21 cellular contexts compared by ENCODE assay signal in the genomic region with DNA sequence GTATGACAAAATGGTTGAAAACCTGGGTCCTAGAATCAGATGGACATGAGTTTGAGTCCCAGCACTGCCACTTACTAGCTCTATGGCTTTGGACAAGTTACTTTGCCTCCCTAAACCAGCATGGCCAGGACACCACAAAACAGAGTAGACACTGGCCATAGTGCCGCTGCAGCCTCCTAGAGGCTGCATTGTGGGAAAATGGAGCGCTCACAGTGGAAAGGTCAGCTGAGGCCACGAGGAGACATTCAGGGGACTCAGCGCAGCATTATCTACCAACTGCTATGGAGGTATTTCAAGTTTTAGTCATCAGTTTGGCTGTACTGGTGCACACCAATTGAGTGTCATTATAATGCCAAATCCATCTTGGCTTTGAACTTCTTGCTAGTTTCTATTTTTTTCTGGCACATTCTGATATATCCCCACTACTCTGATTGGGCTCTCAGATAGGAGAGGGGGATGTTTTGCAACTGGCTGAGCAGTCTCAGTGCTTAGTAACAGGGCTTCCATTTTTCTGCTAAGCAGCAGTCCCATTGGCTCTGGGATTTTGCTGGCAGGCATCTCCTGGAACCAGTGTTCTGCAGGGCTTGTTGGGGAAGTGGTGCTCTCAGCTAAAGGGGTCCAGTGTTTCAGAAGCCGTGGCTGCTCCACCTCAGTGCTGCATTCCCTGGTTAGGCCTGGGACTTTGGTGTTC. TPM values are rescaled to one million over a fixed set of nuclear protein-coding genes. Genes with fewer than 3 reads are reported as not detected.
DNase-seq lines count a peak whose midpoint lies in the region; ATAC-seq, FAIRE-seq and TF ChIP-seq lines count a peak whose summit lies in the region.
"Had no signal": no experiment of that assay in that cellular context is flagged by ENCODE, and none has a peak within 500 bp of the region (broad histone marks: within the 10 kb centered on the region; RNA-seq: fewer than 3 reads in every experiment).

No MANE protein-coding gene starts in this region.

- peaks cover 9% of the 10 kb centered on the region for H3K4me1 Mint-ChIP-seq in activated T-cell treated with anti-CD3 and anti-CD28 coated beads, Interleukin-2, amount 50 U/mL, for 4 hours (ENCODE audit: low read depth)

- H3K4me2 ChIP-seq in K562 (ENCODE audit: insufficient read depth, low read length) = no peak overlapping the region; the same call in 1 of the 2 replicates
- H3K4me2 ChIP-seq: GM23338 had no signal

- TF ChIP-seq POLR2A in heart left ventricle (IDR thresholded peaks at IDR 0.05) (no peak), K562 (conservative IDR thresholded peaks at IDR 0.05) (no peak)

- H3K27ac ChIP-seq in right cardiac atrium (ENCODE audit: low read length) (peak overlapping the region; percentile 42), heart left ventricle (no peak overlapping the region), K562 (ENCODE audit: extremely low read depth, low read depth, low read length) (no peak overlapping the region)

- no peak for TF ChIP-seq EP300 in K562 (IDR thresholded peaks at IDR 0.05; ENCODE audit: low read length)

- H4K20me1 ChIP-seq in K562 (replicated peaks; ENCODE audit: control insufficient read depth, insufficient read depth, low read length) = no peaks in the 10 kb centered on the region

- H3K4me1 ChIP-seq in right cardiac atrium (ENCODE audit: control insufficient read depth, insufficient read depth, low read length) (peaks cover 5% of the 10 kb centered on the region), heart left ventricle (peaks cover 0 to 45% (median 13%) of the 10 kb centered on the region in 12 donors), K562 (replicated peaks in 1 of 2; ENCODE audit: control insufficient read depth in 2 of 2, insufficient read depth in 2 of 2, low read length in 2 of 2) (peaks cover 7% of the 10 kb centered on the region in 2 experiments; a peak in 2 of 5 replicates)

- no TSS peak for BruUV-seq in K562 (replicated peaks; lab: Mats Ljungman, UMichigan)

- CTCF ChIA-PET in K562 (lab: Yijun Ruan, JAX; ENCODE audit: low intra/inter-chr PET ratio) = interaction anchor here (0.6 to 3.7 kb wide), 2 partner anchors 45 to 50 kb away, joined by 4 to 27 read pairs; no protein-coding TSS in a partner anchor

- no peaks in the 10 kb centered on the region for H3K36me3 Mint-ChIP-seq in activated T-cell treated with anti-CD3 and anti-CD28 coated beads, Interleukin-2, amount 50 U/mL, for 4 hours (ENCODE audit: insufficient read depth)
- H3K36me3 Mint-ChIP-seq: CD8-positive, alpha-beta T cell had no signal

- H3K4me3 ChIP-seq in right cardiac atrium (ENCODE audit: low read length) = no peak overlapping the region
- H3K4me3 ChIP-seq in heart left ventricle = no peak overlapping the region
- no peak overlapping the region for H3K4me3 ChIP-seq in K562
- H3K4me3 ChIP-seq: BLaER1 treated with 17β-estradiol and CSF1 and Interleukin-3, amounts not matched to agents 10 nM and 100 nM; GM23338 had no signal

- H3K9me3 ChIP-seq in right cardiac atrium (ENCODE audit: control insufficient read depth, low read length) (no peaks in the 10 kb centered on the region), heart left ventricle (no peaks in the 10 kb centered on the region), K562 (replicated peaks; ENCODE audit: control insufficient read depth, insufficient read depth, low read depth, low read length) (no peaks in the 10 kb centered on the region)
- H3K9me3 ChIP-seq: BLaER1 treated with 17β-estradiol and CSF1 and Interleukin-3, amounts not matched to agents 10 nM and 100 nM had no signal

- H3K36me3 ChIP-seq in heart left ventricle (no peaks in the 10 kb centered on the region), K562 (ENCODE audit: control insufficient read depth, insufficient read depth, low read length) (no peaks in the 10 kb centered on the region)
- H3K36me3 ChIP-seq: BLaER1 treated with 17β-estradiol and CSF1 and Interleukin-3, amounts not matched to agents 10 nM and 100 nM had no signal

- peak in 1 of 3 donors; percentile 67 for DNase-seq in right cardiac atrium
- no peak for DNase-seq in heart left ventricle
- DNase-seq in DMS 273 treated with DMSO at 0.1 percent for 48 hours (lab: John Stamatoyannopoulos, UW) = peak; percentile 89
- no peak for DNase-seq in K562 (ENCODE audit: extremely low read depth in 1 of 4, low spot score in 3 of 4)
- DNase-seq in activated T-cell treated with anti-CD3 and anti-CD28 coated beads, Interleukin-2, amount 50 U/mL, for 4 hours = no peak
- DNase-seq: Calu3; CD8-positive, alpha-beta T cell; H7; HFFc6; IMR-90; KBM-7 had no signal

- ATAC-seq in right cardiac atrium = peak; percentile 17 to 25
- ATAC-seq in heart left ventricle = no peak
- ATAC-seq in K562 = no peak
- ATAC-seq in GM21786 (IDR thresholded peaks at IDR 0.05; ENCODE audit: unreplicated experiment) = no peak
- ATAC-seq in activated T-cell treated with anti-CD3 and anti-CD28 coated beads, Interleukin-2, amount 50 U/mL, for 4 hours = no peak
- ATAC-seq in GM19324 (IDR thresholded peaks at IDR 0.05; ENCODE audit: low FRiP score, unreplicated experiment) = no peak
- ATAC-seq: CD8-positive, alpha-beta T cell; GM23338; HCT116 had no signal

- no peak overlapping the region; a peak in 1 of 4 replicates for H3K9ac ChIP-seq in K562 (ENCODE audit: insufficient read depth in 1 of 2, low read depth in 2 of 2, low read length in 2 of 2)

- intact Hi-C loops in right cardiac atrium (cut with DNase I) (no loop called here), heart left ventricle (cut with DNase I) (loop anchor here in 5 of 10 donors (2.0 to 10.0 kb wide), 3 partner anchors 47 to 62 kb away; no protein-coding TSS in a partner anchor), K562 (cut with micrococcal nuclease) (loop anchor here (5.0 kb wide), 1 partner anchor 148 kb away; no protein-coding TSS in a partner anchor)

- H3K9me3 Mint-ChIP-seq in activated T-cell treated with anti-CD3 and anti-CD28 coated beads, Interleukin-2, amount 50 U/mL, for 4 hours = no peaks in the 10 kb centered on the region
- H3K9me3 Mint-ChIP-seq: CD8-positive, alpha-beta T cell; GM23338; HFFc6 had no signal

- TF ChIP-seq CTCF in heart left ventricle (IDR thresholded peaks at IDR 0.05) (no peak), K562 (IDR thresholded peaks at IDR 0.05 in 2 of 3, conservative IDR thresholded peaks at IDR 0.05 in 1 of 3; ENCODE audit: insufficient read depth in 2 of 3, low read depth in 1 of 3, low read length in 3 of 3) (no peak)

- H2AFZ ChIP-seq in K562 (ENCODE audit: low read depth, low read length) = peak overlapping the region; percentile 35
- H2AFZ ChIP-seq: GM23338 had no signal

- in situ Hi-C loops in K562 (cut with MboI) = no loop called here

- FAIRE-seq in K562 (lab: Jason Lieb, UNC) = no peak
- FAIRE-seq: G401.6, GM12891, GM19239, HTR-8/SVneo had no signal

- no peaks in the 10 kb centered on the region for H3K79me2 ChIP-seq in K562 (ENCODE audit: control insufficient read depth, insufficient read depth, low read length)

- POLR2A ChIA-PET in K562 (lab: Yijun Ruan, JAX) = interaction anchor here (0.9 to 1.0 kb wide), 4 partner anchors 15 to 81 kb away, joined by 3 to 5 read pairs (median 4); no protein-coding TSS in a partner anchor

- no peak overlapping the region for H3K4me3 Mint-ChIP-seq in activated T-cell treated with anti-CD3 and anti-CD28 coated beads, Interleukin-2, amount 50 U/mL, for 4 hours
- H3K4me3 Mint-ChIP-seq: CD8-positive, alpha-beta T cell; GM23338; HFFc6 had no signal

- no peaks in the 10 kb centered on the region for H3K27me3 ChIP-seq in right cardiac atrium (ENCODE audit: control insufficient read depth, insufficient read depth)
- H3K27me3 ChIP-seq in heart left ventricle = no peaks in the 10 kb centered on the region
- peaks cover 3 to 27% of the 10 kb centered on the region in 2 experiments; a peak in 3 of 5 replicates for H3K27me3 ChIP-seq in K562 (ENCODE audit: control insufficient read depth in 2 of 2, insufficient read depth in 2 of 2, low read length in 2 of 2)
- H3K27me3 ChIP-seq: BLaER1 treated with 17β-estradiol and CSF1 and Interleukin-3, amounts not matched to agents 10 nM and 100 nM had no signal

- no peak for TF ChIP-seq RAD21 in K562 (CRISPR knock-in tag; conservative IDR thresholded peaks at IDR 0.05 in 1 of 2, IDR thresholded peaks at IDR 0.05 in 1 of 2)

- peaks cover 4% of the 10 kb centered on the region for H3K27me3 Mint-ChIP-seq in activated T-cell treated with anti-CD3 and anti-CD28 coated beads, Interleukin-2, amount 50 U/mL, for 4 hours (ENCODE audit: low read depth)

- 52% methylated on average over 5 of the region's 5 CpGs for WGBS in right cardiac atrium
- 42 to 62% (median 49%) methylated on average over 5 of the region's 5 CpGs for WGBS in heart left ventricle, 4 donors
- 16% methylated on average over 5 of the region's 5 CpGs for WGBS in K562 (ENCODE audit: insufficient coverage, low coverage, missing lambda C conversion rate)

- H3K9me1 ChIP-seq in K562 (ENCODE audit: control insufficient read depth, insufficient read depth, low read length) = no peaks in the 10 kb centered on the region

RNA-seq across cellular contexts. Expression of gene NT5C1A, which starts 16.2 kb away (rescaled TPM):
- total RNA-seq in right cardiac atrium = 10 to 100 TPM; 18.2 to 44.8 (median 41.3) TPM
- 5.7 TPM for polyA plus RNA-seq in right cardiac atrium
- total RNA-seq in heart left ventricle = 10 to 100 TPM in 8 of 9 donors, 1 to 10 TPM in 1; 3.3 to 46.6 (median 23.8) TPM
- 1 to 10 TPM; 2.0 to 2.2 TPM for polyA plus RNA-seq in heart left ventricle
- total RNA-seq in K562 (2011; cell fraction: chromatin; rRNA removed; ENCODE audit: low replicate concordance) = not detected in 2 replicates
- total RNA-seq in K562 (2011; cell fraction: nucleolus; rRNA removed) = 0.33 TPM in 1 of 2 replicates, not detected in the other
- total RNA-seq in K562 (2011; cell fraction: nucleoplasm; rRNA removed) = not detected in 2 replicates
- total RNA-seq in K562 (2014; rRNA removed) = not detected in 2 replicates
- not detected in 2 replicates for total RNA-seq in K562 (2014; rRNA removed; fragmentation: Illumina TruSeq; extraction: Trizol)
- not detected in 2 replicates for total RNA-seq in K562 (2015; rRNA removed; fragmentation: Illumina TruSeq; extraction: Trizol)
- not detected in 2 replicates for total RNA-seq in K562 (2021)
- not detected in 2 replicates for polyA plus RNA-seq in K562 (2011; rRNA removed)
- not detected in 2 replicates for polyA plus RNA-seq in K562 (2011; cell fraction: cytosol; rRNA removed)
- not detected in 2 replicates for polyA plus RNA-seq in K562 (2011; cell fraction: nucleus; rRNA removed)
- polyA plus RNA-seq in K562 (2012) = not detected in 2 replicates
- polyA plus RNA-seq in K562 (2014; fragmentation: Illumina TruSeq; extraction: Trizol) = not detected in 2 replicates
- not detected for polyA plus RNA-seq in K562 (2014; fragmentation: Nextera tagmentation; extraction: Ambion mirVana)
- polyA plus RNA-seq in K562 (2014; rRNA removed) = not detected in 2 replicates
- polyA minus RNA-seq in K562 (2011; rRNA and poly(A)+ RNA removed) = not detected in 2 replicates
- not detected in 2 replicates for polyA minus RNA-seq in K562 (2011; cell fraction: cytosol; rRNA and poly(A)+ RNA removed)
- not detected in 2 replicates for polyA minus RNA-seq in K562 (2011; cell fraction: nucleus; rRNA and poly(A)+ RNA removed)
- total RNA-seq in activated T-cell treated with anti-CD3 and anti-CD28 coated beads, Interleukin-2, amount 50 U/mL, for 4 hours = not detected
- total RNA-seq: A172, Calu3, GM23338, H7, HFFc6, IMR-90 had no signal
- polyA plus RNA-seq: GM23338, IMR-90 had no signal

RNA-seq across cellular contexts. Expression of gene HEYL, which starts 16.3 kb away (rescaled TPM):
- total RNA-seq in right cardiac atrium (10 to 100 TPM; 25.9 to 50.5 (median 32.8) TPM), heart left ventricle (10 to 100 TPM in 7 of 9 donors, 1 to 10 TPM in 2; 7.0 to 35.2 (median 18.8) TPM), K562 (2014; rRNA removed) (0.14 and 0.37 TPM in 2 replicates), K562 (2014; rRNA removed; fragmentation: Illumina TruSeq; extraction: Trizol) (0.32 and 0.33 TPM in 2 replicates), K562 (2015; rRNA removed; fragmentation: Illumina TruSeq; extraction: Trizol) (0.15 and 0.22 TPM in 2 replicates), K562 (2021) (0.78 and 0.89 TPM in 2 replicates)
- polyA plus RNA-seq in right cardiac atrium (22.6 TPM), heart left ventricle (10 to 100 TPM; 10.6 to 23.3 TPM), K562 (2011; rRNA removed) (0.25 and 0.50 TPM in 2 replicates), K562 (2014; fragmentation: Illumina TruSeq; extraction: Trizol) (0.69 and 0.70 TPM in 2 replicates), K562 (2014; fragmentation: Nextera tagmentation; extraction: Ambion mirVana) (under 1 TPM; 0.13 to 0.14 TPM), K562 (2014; rRNA removed) (0.33 and 0.71 TPM in 2 replicates)
- total RNA-seq in K562 (2011; cell fraction: chromatin; rRNA removed; ENCODE audit: low replicate concordance) = 0.63 and 1.4 TPM in 2 replicates
- 0.53 and 1.0 TPM in 2 replicates for total RNA-seq in K562 (2011; cell fraction: nucleolus; rRNA removed)
- total RNA-seq in K562 (2011; cell fraction: nucleoplasm; rRNA removed) = 0.84 and 0.88 TPM in 2 replicates
- 0.38 and 0.48 TPM in 2 replicates for polyA plus RNA-seq in K562 (2011; cell fraction: cytosol; rRNA removed)
- polyA plus RNA-seq in K562 (2011; cell fraction: nucleus; rRNA removed) = 0.48 and 0.52 TPM in 2 replicates
- polyA plus RNA-seq in K562 (2012) = 0.56 and 0.89 TPM in 2 replicates
- 0.48 and 0.53 TPM in 2 replicates for polyA minus RNA-seq in K562 (2011; rRNA and poly(A)+ RNA removed)
- 0.29 and 0.36 TPM in 2 replicates for polyA minus RNA-seq in K562 (2011; cell fraction: cytosol; rRNA and poly(A)+ RNA removed)
- 0.44 and 0.54 TPM in 2 replicates for polyA minus RNA-seq in K562 (2011; cell fraction: nucleus; rRNA and poly(A)+ RNA removed)
- total RNA-seq in activated T-cell treated with anti-CD3 and anti-CD28 coated beads, Interleukin-2, amount 50 U/mL, for 4 hours = under 1 TPM; 0.05 to 0.11 (median 0.08) TPM
- total RNA-seq: A172; CD8-positive, alpha-beta T cell; HFFc6; IMR-90 had no signal

RNA-seq across cellular contexts. Expression of gene HPCAL4, which starts 35.5 kb away (rescaled TPM):
- total RNA-seq in right cardiac atrium = 1 to 10 TPM in 3 of 4 donors, under 1 TPM in 1; 0.89 to 5.2 (median 4.1) TPM
- 2.8 TPM for polyA plus RNA-seq in right cardiac atrium
- total RNA-seq in heart left ventricle = 1 to 10 TPM in 1 of 9 donors, under 1 TPM in 8; 0.12 to 1.2 (median 0.39) TPM
- under 1 TPM; 0.46 to 0.69 TPM for polyA plus RNA-seq in heart left ventricle
- total RNA-seq in K562 (2011; cell fraction: chromatin; rRNA removed; ENCODE audit: low replicate concordance) = not detected in 2 replicates
- 0.17 TPM in 1 of 2 replicates, not detected in the other for total RNA-seq in K562 (2011; cell fraction: nucleolus; rRNA removed)
- total RNA-seq in K562 (2011; cell fraction: nucleoplasm; rRNA removed) = 0.07 TPM in 1 of 2 replicates, not detected in the other
- not detected in 2 replicates for total RNA-seq in K562 (2014; rRNA removed)
- 0.04 TPM in 1 of 2 replicates, not detected in the other for total RNA-seq in K562 (2014; rRNA removed; fragmentation: Illumina TruSeq; extraction: Trizol)
- not detected in 2 replicates for total RNA-seq in K562 (2015; rRNA removed; fragmentation: Illumina TruSeq; extraction: Trizol)
- total RNA-seq in K562 (2021) = 0.04 TPM in 2 replicates
- polyA plus RNA-seq in K562 (2011; rRNA removed) = 0.04 and 0.07 TPM in 2 replicates
- polyA plus RNA-seq in K562 (2011; cell fraction: cytosol; rRNA removed) = 0.06 and 0.09 TPM in 2 replicates
- 0.06 TPM in 2 replicates for polyA plus RNA-seq in K562 (2011; cell fraction: nucleus; rRNA removed)
- polyA plus RNA-seq in K562 (2012) = 0.03 and 0.06 TPM in 2 replicates
- polyA plus RNA-seq in K562 (2014; fragmentation: Illumina TruSeq; extraction: Trizol) = 0.04 TPM in 1 of 2 replicates, not detected in the other
- under 1 TPM in 1 of 2 experiments, not detected in 1; 0.01 TPM for polyA plus RNA-seq in K562 (2014; fragmentation: Nextera tagmentation; extraction: Ambion mirVana)
- not detected in 2 replicates for polyA plus RNA-seq in K562 (2014; rRNA removed)
- polyA minus RNA-seq in K562 (2011; rRNA and poly(A)+ RNA removed) = 0.06 and 0.11 TPM in 2 replicates
- not detected in 2 replicates for polyA minus RNA-seq in K562 (2011; cell fraction: cytosol; rRNA and poly(A)+ RNA removed)
- 0.11 TPM in 1 of 2 replicates, not detected in the other for polyA minus RNA-seq in K562 (2011; cell fraction: nucleus; rRNA and poly(A)+ RNA removed)
- total RNA-seq in activated T-cell treated with anti-CD3 and anti-CD28 coated beads, Interleukin-2, amount 50 U/mL, for 4 hours = under 1 TPM; 0.05 to 0.38 (median 0.33) TPM
- total RNA-seq: A172, Calu3, H7, HFFc6, IMR-90 had no signal

Comparison
In these comparisons a context has a peak if more than half of its experiments do, and no peak if none do; other contexts are left out.
1. ATAC-seq: peak in right cardiac atrium (2 of 2); none in heart left ventricle (0 of 4), K562 (single experiment), GM21786 (single experiment), activated T-cell treated with anti-CD3 and anti-CD28 coated beads, Interleukin-2, amount 50 U/mL, for 4 hours (0 of 2) and GM19324 (single experiment).